In genomic region chr2:33060405-33060804, GRCh38 we compare ENCODE assay signal across 25 cellular contexts.
A peak's percentile ranks its signal among the peaks of the same experiment; 100 is the strongest.
DNase-seq lines count a peak whose midpoint lies in the region; ATAC-seq and TF ChIP-seq lines count a peak whose summit lies in the region.
"Had no signal": no experiment of that assay in that cellular context is flagged by ENCODE, and none has a peak within 500 bp of the region (broad histone marks: within the 10 kb centered on the region; RNA-seq: fewer than 3 reads in every experiment).

No MANE protein-coding gene starts in this region.

- H3K36me3 Mint-ChIP-seq in nephron (ENCODE audit: low read depth): peaks cover 17% of the 10 kb centered on the region
- H3K36me3 Mint-ChIP-seq: stimulated activated effector memory CD8-positive, alpha-beta T cell treated with anti-CD3 and anti-CD28 coated beads, Interleukin-12 subunit alpha, Interleukin-12 subunit beta, amount 100 ng/mL, for 72 hours had no signal

- H3K27me3 Mint-ChIP-seq in nephron (ENCODE audit: low read depth): no peaks in the 10 kb centered on the region
- peaks cover 11% of the 10 kb centered on the region for H3K27me3 Mint-ChIP-seq in stimulated activated naive CD8-positive, alpha-beta T cell treated with anti-CD3 and anti-CD28 coated beads, Interleukin-15, amount 100 ng/mL, for 72 hours
- H3K27me3 Mint-ChIP-seq: progenitor cell of endocrine pancreas had no signal

- peak overlapping the region; percentile 12 to 59 (median 18) for H3K4me3 Mint-ChIP-seq in nephron
- H3K4me3 Mint-ChIP-seq in stimulated activated naive CD8-positive, alpha-beta T cell treated with anti-CD3 and anti-CD28 coated beads, Interleukin-15, amount 100 ng/mL, for 72 hours: no peak overlapping the region
- H3K4me3 Mint-ChIP-seq: effector memory CD8-positive, alpha-beta T cell; neural progenitor cell; stimulated activated effector memory CD8-positive, alpha-beta T cell treated with anti-CD3 and anti-CD28 coated beads, Interleukin-12 subunit alpha, Interleukin-12 subunit beta, amount 100 ng/mL, for 72 hours had no signal

- H3K79me2 ChIP-seq in OCI-LY1 (ENCODE audit: insufficient read depth, low read length): peaks cover 33% of the 10 kb centered on the region
- H3K79me2 ChIP-seq in MM.1S (ENCODE audit: low read length): no peaks in the 10 kb centered on the region

- no peaks in the 10 kb centered on the region for H4K20me1 ChIP-seq in OCI-LY1 (ENCODE audit: insufficient read depth, low read length)
- H4K20me1 ChIP-seq in MM.1S (ENCODE audit: insufficient read depth, low read length): no peaks in the 10 kb centered on the region

- H3K4me1 ChIP-seq in OCI-LY1 (ENCODE audit: insufficient read depth, low read length, severe bottlenecking) (peaks cover 65% of the 10 kb centered on the region), thoracic aorta (ENCODE audit: control insufficient read depth in 1 of 2, low read depth in 2 of 2) (peaks cover 8 to 37% of the 10 kb centered on the region in 2 donors), MM.1S (ENCODE audit: low read length) (no peaks in the 10 kb centered on the region)
- H3K4me1 ChIP-seq: Caco-2, suprapubic skin had no signal

- peak overlapping the region; percentile 38 for H3K4me3 ChIP-seq in OCI-LY1 (ENCODE audit: low read depth, low read length, poor library complexity, severe bottlenecking)
- peak overlapping the region; percentile 63 for H3K4me3 ChIP-seq in coronary artery
- H3K4me3 ChIP-seq in thoracic aorta: peak overlapping the region; percentile 64
- no peak overlapping the region for H3K4me3 ChIP-seq in MM.1S (ENCODE audit: low read length)
- H3K4me3 ChIP-seq: GM12878, neural progenitor cell, suprapubic skin had no signal

- H3K27ac ChIP-seq in OCI-LY1 (ENCODE audit: low read depth, low read length, poor library complexity, severe bottlenecking) (peak overlapping the region; percentile 98), coronary artery (peak overlapping the region; percentile 64 to 87), thoracic aorta (peak overlapping the region; percentile 79 to 87), MM.1S (ENCODE audit: low read length) (no peak overlapping the region)
- H3K27ac ChIP-seq: HL-60, neural progenitor cell, suprapubic skin had no signal

- H3F3A ChIP-seq in OCI-LY1 (ENCODE audit: insufficient read depth, low read length) (peaks cover 5% of the 10 kb centered on the region; the same call in 1 of the 2 replicates), MM.1S (ENCODE audit: insufficient read depth, low read length) (no peaks in the 10 kb centered on the region)

- peaks cover 25% of the 10 kb centered on the region for H3K4me1 Mint-ChIP-seq in nephron
- H3K4me1 Mint-ChIP-seq in stimulated activated naive CD8-positive, alpha-beta T cell treated with anti-CD3 and anti-CD28 coated beads, Interleukin-15, amount 100 ng/mL, for 72 hours: no peaks in the 10 kb centered on the region
- H3K4me1 Mint-ChIP-seq: stimulated activated effector memory CD8-positive, alpha-beta T cell treated with anti-CD3 and anti-CD28 coated beads, Interleukin-12 subunit alpha, Interleukin-12 subunit beta, amount 100 ng/mL, for 72 hours had no signal

- H3K4me2 ChIP-seq in OCI-LY1 (ENCODE audit: low read length) (peak overlapping the region; percentile 65), MM.1S (ENCODE audit: low read depth, low read length) (no peak overlapping the region)

- H3K9me3 ChIP-seq in OCI-LY1 (ENCODE audit: low read length) (peaks cover 11% of the 10 kb centered on the region), thoracic aorta (no peaks in the 10 kb centered on the region), MM.1S (replicated peaks; ENCODE audit: insufficient read depth, low read length) (no peaks in the 10 kb centered on the region)
- H3K9me3 ChIP-seq: suprapubic skin had no signal

- H3K27me3 ChIP-seq in OCI-LY1 (ENCODE audit: insufficient read depth, low read length) (no peaks in the 10 kb centered on the region), thoracic aorta (replicated peaks; ENCODE audit: insufficient read depth) (no peaks in the 10 kb centered on the region), MM.1S (replicated peaks; ENCODE audit: insufficient read depth, low read length) (no peaks in the 10 kb centered on the region)
- H3K27me3 ChIP-seq: brain microvascular endothelial cell, neural progenitor cell, suprapubic skin had no signal

- H3K9ac ChIP-seq in OCI-LY1 (ENCODE audit: low read length) (peak overlapping the region; percentile 66), MM.1S (ENCODE audit: low read length) (no peak overlapping the region)
- H3K9ac ChIP-seq: neural progenitor cell had no signal

- H3K27ac Mint-ChIP-seq in nephron: peak overlapping the region; percentile 57 to 95 (median 70)
- H3K27ac Mint-ChIP-seq in stimulated activated naive CD8-positive, alpha-beta T cell treated with anti-CD3 and anti-CD28 coated beads, Interleukin-15, amount 100 ng/mL, for 72 hours: no peak overlapping the region
- H3K27ac Mint-ChIP-seq: effector memory CD8-positive, alpha-beta T cell; neural progenitor cell; progenitor cell of endocrine pancreas; stimulated activated effector memory CD8-positive, alpha-beta T cell treated with anti-CD3 and anti-CD28 coated beads, Interleukin-12 subunit alpha, Interleukin-12 subunit beta, amount 100 ng/mL, for 72 hours had no signal

- no peak for DNase-seq in coronary artery (ENCODE audit: low spot score)
- no peak for DNase-seq in thoracic aorta (ENCODE audit: low spot score)
- DNase-seq in NCI-H128 (lab: John Stamatoyannopoulos, UW; ENCODE audit: unreplicated experiment): no peak
- no peak for DNase-seq in stimulated activated naive CD8-positive, alpha-beta T cell treated with anti-CD3 and anti-CD28 coated beads, Interleukin-15, amount 100 ng/mL, for 72 hours
- no peak for DNase-seq in MM.1S
- DNase-seq: activated CD4-positive, alpha-beta T cell treated with anti-CD3 and anti-CD28 coated beads, Interleukin-2, amount 50 U/mL, for 48 hours; activated effector memory CD4-positive, alpha-beta T cell treated with Interleukin-2 at 50 U/mL for 16 hours; brain microvascular endothelial cell; C1 segment of cervical spinal cord; Caco-2; effector memory CD8-positive, alpha-beta T cell; foreskin melanocyte; H7; NCI-H2081; OCI-M1; small intestine; stimulated activated CD4-positive, alpha-beta T cell treated with anti-CD3 and anti-CD28 coated beads, Interleukin-2, amount 100 ng/mL, for 24 hours had no signal

- H3K9me2 ChIP-seq in OCI-LY1 (ENCODE audit: low read depth, low read length) (no peaks in the 10 kb centered on the region), MM.1S (replicated peaks; ENCODE audit: insufficient read depth, low read length) (no peaks in the 10 kb centered on the region)

- peaks cover 55% of the 10 kb centered on the region for H3K36me3 ChIP-seq in OCI-LY1 (ENCODE audit: insufficient read depth, low read length)
- H3K36me3 ChIP-seq in thoracic aorta: no peaks in the 10 kb centered on the region
- no peaks in the 10 kb centered on the region for H3K36me3 ChIP-seq in MM.1S (replicated peaks; ENCODE audit: insufficient read depth, low read length)
- H3K36me3 ChIP-seq: brain microvascular endothelial cell, neural progenitor cell, suprapubic skin had no signal

- no peak for TF ChIP-seq CTCF in OCI-LY1 (IDR thresholded peaks at IDR 0.05; ENCODE audit: low read length)
- TF ChIP-seq CTCF in coronary artery (IDR thresholded peaks at IDR 0.05): no peak
- no peak for TF ChIP-seq CTCF in nephron (IDR thresholded peaks at IDR 0.05; ENCODE audit: unreplicated experiment in 3 of 3)
- no peak for TF ChIP-seq CTCF in thoracic aorta (IDR thresholded peaks at IDR 0.05)
- no peak for TF ChIP-seq CTCF in MM.1S (IDR thresholded peaks at IDR 0.05; ENCODE audit: low read length)

- ATAC-seq in thoracic aorta (ENCODE audit: insufficient number of reproducible peaks, low FRiP score, low read depth): no peak
- ATAC-seq in stimulated activated naive CD8-positive, alpha-beta T cell treated with anti-CD3 and anti-CD28 coated beads, Interleukin-15, amount 100 ng/mL, for 72 hours: no peak
- ATAC-seq: effector memory CD8-positive, alpha-beta T cell; GM12878; stimulated activated effector memory CD8-positive, alpha-beta T cell treated with anti-CD3 and anti-CD28 coated beads, Interleukin-12 subunit alpha, Interleukin-12 subunit beta, amount 100 ng/mL, for 72 hours had no signal

- H3K9me3 Mint-ChIP-seq in nephron: peaks cover 9% of the 10 kb centered on the region
- no peaks in the 10 kb centered on the region for H3K9me3 Mint-ChIP-seq in stimulated activated naive CD8-positive, alpha-beta T cell treated with anti-CD3 and anti-CD28 coated beads, Interleukin-15, amount 100 ng/mL, for 72 hours
- H3K9me3 Mint-ChIP-seq: effector memory CD8-positive, alpha-beta T cell; stimulated activated effector memory CD8-positive, alpha-beta T cell treated with anti-CD3 and anti-CD28 coated beads, Interleukin-12 subunit alpha, Interleukin-12 subunit beta, amount 100 ng/mL, for 72 hours had no signal

- H2AFZ ChIP-seq in OCI-LY1 (ENCODE audit: low read length): no peak overlapping the region
- H2AFZ ChIP-seq in MM.1S (ENCODE audit: low read length): no peak overlapping the region
- H2AFZ ChIP-seq: neural progenitor cell had no signal

Comparison
In these comparisons a context has a peak if more than half of its experiments do, and no peak if none do; other contexts are left out.
1. H3K27ac Mint-ChIP-seq: peak in nephron (3 of 3); none in stimulated activated naive CD8-positive, alpha-beta T cell treated with anti-CD3 and anti-CD28 coated beads, Interleukin-15, amount 100 ng/mL, for 72 hours (0 of 2).
2. H3K4me3 Mint-ChIP-seq: peak in nephron (3 of 3); none in stimulated activated naive CD8-positive, alpha-beta T cell treated with anti-CD3 and anti-CD28 coated beads, Interleukin-15, amount 100 ng/mL, for 72 hours (0 of 2).